19 cellular contexts compared by ENCODE assay signal in the genomic region with DNA sequence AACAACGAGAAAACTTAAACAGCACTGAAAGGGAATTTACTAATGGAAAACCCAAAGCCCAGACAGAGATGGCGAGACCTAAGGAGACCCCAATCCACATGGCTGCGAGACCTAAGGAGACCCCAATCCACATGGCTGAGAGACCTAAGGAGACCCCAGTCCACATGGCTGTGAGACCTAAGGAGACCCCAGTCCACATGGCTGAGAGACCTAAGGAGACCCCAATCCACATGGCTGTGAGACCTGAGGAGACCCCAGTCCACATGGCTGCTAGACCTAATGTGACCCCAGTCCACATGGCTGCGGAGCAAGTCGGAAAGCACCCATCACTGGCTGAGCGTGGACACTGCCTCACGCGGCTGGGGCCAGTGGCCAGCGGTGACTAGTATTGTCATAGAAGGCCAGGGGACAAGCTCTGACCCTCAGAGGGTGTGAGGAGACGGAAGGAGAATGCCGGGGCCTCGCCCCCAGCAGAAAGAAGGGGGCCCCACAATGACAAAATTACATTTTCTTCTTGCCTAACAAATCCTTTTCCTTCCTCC.
DNase-seq lines count a peak whose midpoint lies in the region; FAIRE-seq and TF ChIP-seq lines count a peak whose summit lies in the region.
"Had no signal": no experiment of that assay in that cellular context is flagged by ENCODE, and none has a peak within 500 bp of the region (broad histone marks: within the 10 kb centered on the region; RNA-seq: fewer than 3 reads in every experiment).

No MANE protein-coding gene starts in this region.

- H4K20me1 ChIP-seq in BLaER1 (no peaks in the 10 kb centered on the region), OCI-LY1 (ENCODE audit: insufficient read depth, low read length) (no peaks in the 10 kb centered on the region), H1 (replicated peaks in 1 of 2; ENCODE audit: control insufficient read depth in 1 of 2, insufficient read depth in 2 of 2, low read length in 2 of 2) (peaks cover 0 to 2% of the 10 kb centered on the region in 2 experiments), neural progenitor cell (ENCODE audit: low read depth) (no peaks in the 10 kb centered on the region)

- no peak for FAIRE-seq in H1 (lab: Jason Lieb, UNC)
- FAIRE-seq: A204.1, D721Med, RCC 7860 had no signal

- H4K8ac ChIP-seq in H1 (ENCODE audit: extremely low read depth, insufficient read depth, low read length): no peak overlapping the region; the same call in 1 of the 2 replicates

- no peak overlapping the region for H2AFZ ChIP-seq in OCI-LY1 (ENCODE audit: low read length)
- H2AFZ ChIP-seq in H1 (ENCODE audit: low read length): no peak overlapping the region
- H2AFZ ChIP-seq in neural progenitor cell (replicated peaks): peak overlapping the region; percentile 8

- no peak overlapping the region for H4K91ac ChIP-seq in H1 (replicated peaks; ENCODE audit: insufficient read length, low read length)

- H3K4me1 ChIP-seq in BLaER1 (peaks cover 32% of the 10 kb centered on the region), OCI-LY1 (ENCODE audit: insufficient read depth, low read length, severe bottlenecking) (peaks cover 35% of the 10 kb centered on the region), H1 (replicated peaks in 1 of 4; ENCODE audit: control insufficient read depth in 3 of 4, insufficient read depth in 4 of 4, low read length in 3 of 4) (no peaks in the 10 kb centered on the region; a peak in 3 of 7 replicates), neural progenitor cell (peaks cover 11% of the 10 kb centered on the region)

- peak overlapping the region; percentile 87 for H3K27ac ChIP-seq in BLaER1
- peak overlapping the region; percentile 90 for H3K27ac ChIP-seq in OCI-LY1 (ENCODE audit: low read depth, low read length, poor library complexity, severe bottlenecking)
- H3K27ac ChIP-seq in H1 (ENCODE audit: low read depth, low read length): no peak overlapping the region
- H3K27ac ChIP-seq in neural progenitor cell: no peak overlapping the region

- H3K79me2 ChIP-seq in OCI-LY1 (ENCODE audit: insufficient read depth, low read length): no peaks in the 10 kb centered on the region
- H3K79me2 ChIP-seq in H1 (ENCODE audit: control insufficient read depth in 1 of 2, insufficient read depth in 2 of 2, low read length in 2 of 2): no peaks in the 10 kb centered on the region
- no peaks in the 10 kb centered on the region for H3K79me2 ChIP-seq in neural progenitor cell (ENCODE audit: low read depth)

- no peak for TF ChIP-seq EP300 in H1 (IDR thresholded peaks at IDR 0.05; ENCODE audit: borderline replicate concordance in 1 of 2, low read depth in 2 of 2, low read length in 2 of 2)

- no peak overlapping the region for H3K18ac ChIP-seq in H1 (ENCODE audit: extremely low read depth, low read length)

- no peak overlapping the region for H3K4ac ChIP-seq in H1 (replicated peaks; ENCODE audit: insufficient read length, low read depth, low read length)

- H3F3A ChIP-seq in OCI-LY1 (ENCODE audit: insufficient read depth, low read length): no peaks in the 10 kb centered on the region
- H3F3A ChIP-seq in neural progenitor cell (ENCODE audit: low read depth): no peaks in the 10 kb centered on the region

- H3K23me2 ChIP-seq in H1 (ENCODE audit: low read depth, low read length): no peaks in the 10 kb centered on the region

- no peak for TF ChIP-seq RAD21 in H1 (IDR thresholded peaks at IDR 0.05 in 1 of 2, conservative IDR thresholded peaks at IDR 0.05 in 1 of 2; ENCODE audit: low read depth in 2 of 2, low read length in 2 of 2)

- no peak overlapping the region for H2BK20ac ChIP-seq in H1 (ENCODE audit: low read length)

- H3K4me3 ChIP-seq in BLaER1: 0 out of 2 replicates have a peak overlapping the region, but pooled peaks have one; percentile 31
- no peak overlapping the region for H3K4me3 ChIP-seq in OCI-LY1 (ENCODE audit: low read depth, low read length, poor library complexity, severe bottlenecking)
- no peak overlapping the region for H3K4me3 ChIP-seq in H1 (ENCODE audit: extremely low read depth in 1 of 4, insufficient read depth in 2 of 4, low read depth in 3 of 4, low read length in 4 of 4)
- no peak overlapping the region for H3K4me3 ChIP-seq in neural progenitor cell

- H3K9ac ChIP-seq in BLaER1 (peak overlapping the region; percentile 60; the same call in 1 of the 2 replicates), OCI-LY1 (ENCODE audit: low read length) (no peak overlapping the region; the same call in 1 of the 2 replicates), H1 (replicated peaks in 1 of 4; ENCODE audit: extremely low read depth in 1 of 4, low read depth in 3 of 4, low read length in 3 of 4) (no peak overlapping the region), neural progenitor cell (no peak overlapping the region)

- WGBS in H1 (ENCODE audit: extremely low coverage in 1 of 2, insufficient coverage in 1 of 2, insufficient read length in 1 of 2, insufficient replicate concordance in 2 of 2, low coverage in 1 of 2, low lambda C conversion rate in 2 of 2, missing lambda C conversion rate in 1 of 2), 2 experiments: 94% methylated on average over 12 of the region's 12 CpGs; no CpG with 5 or more reads in 1 of the 2 experiments

- H3K14ac ChIP-seq in H1 (ENCODE audit: insufficient read length): no peak overlapping the region

- H3K27ac Mint-ChIP-seq in neural progenitor cell: peak overlapping the region; percentile 93
- H3K27ac Mint-ChIP-seq: CD8-positive, alpha-beta memory T cell; H9 had no signal

- CTCF ChIA-PET in H1 (lab: Charles Lee; ENCODE audit: partially characterized antibody): interaction anchor here (0.7 to 7.4 kb wide), 8 partner anchors 9 to 1562 kb away, joined by 3 to 48 read pairs (median 4); no protein-coding TSS in a partner anchor

- no peak for TF ChIP-seq POLR2A in H1 (IDR thresholded peaks at IDR 0.05; ENCODE audit: control extremely low read depth in 1 of 2, low read depth in 2 of 2, low read length in 2 of 2)

- no peak overlapping the region for H4K5ac ChIP-seq in H1 (ENCODE audit: insufficient read length, low read depth, low read length)

- H3K36me3 Mint-ChIP-seq in neural progenitor cell: no peaks in the 10 kb centered on the region
- H3K36me3 Mint-ChIP-seq: CD8-positive, alpha-beta memory T cell had no signal

- no peak overlapping the region for H2BK120ac ChIP-seq in H1 (replicated peaks; ENCODE audit: low read depth, low read length)

- H3K27me3 Mint-ChIP-seq in neural progenitor cell (ENCODE audit: insufficient read depth, low read depth): peaks cover 6% of the 10 kb centered on the region

- H3K36me3 ChIP-seq in BLaER1 (no peaks in the 10 kb centered on the region), OCI-LY1 (ENCODE audit: insufficient read depth, low read length) (no peaks in the 10 kb centered on the region), H1 (ENCODE audit: control insufficient read depth in 2 of 4, insufficient read depth in 4 of 4, low read length in 3 of 4) (no peaks in the 10 kb centered on the region), neural progenitor cell (no peaks in the 10 kb centered on the region)

- H3K9me2 ChIP-seq in OCI-LY1 (ENCODE audit: low read depth, low read length): no peaks in the 10 kb centered on the region

- no peak overlapping the region for H2BK12ac ChIP-seq in H1 (ENCODE audit: low read depth, low read length)

- H3K23ac ChIP-seq in H1 (ENCODE audit: insufficient read length): no peak overlapping the region

- peak overlapping the region; percentile 81 for H3K4me2 ChIP-seq in BLaER1
- H3K4me2 ChIP-seq in OCI-LY1 (ENCODE audit: low read length): peak overlapping the region; percentile 70; the same call in 1 of the 2 replicates
- no peak overlapping the region for H3K4me2 ChIP-seq in H1 (ENCODE audit: insufficient read depth in 1 of 2, low read depth in 2 of 2, low read length in 2 of 2)
- peak overlapping the region; percentile 24 for H3K4me2 ChIP-seq in neural progenitor cell

- H3K9me3 Mint-ChIP-seq in neural progenitor cell: peaks cover 21% of the 10 kb centered on the region

- DNase-seq in H1 (ENCODE audit: low read depth in 1 of 2, low spot score in 2 of 2) (no peak), neural progenitor cell (ENCODE audit: low spot score) (no peak), NCI-H128 (lab: John Stamatoyannopoulos, UW; ENCODE audit: unreplicated experiment) (no peak), GM19240 (ENCODE audit: insufficient read length, low spot score) (no peak), GF-D8 (lab: John Stamatoyannopoulos, UW) (no peak), NCI-H2171 treated with DMSO at 0.1 percent for 48 hours (lab: John Stamatoyannopoulos, UW) (no peak)
- DNase-seq: C1 segment of cervical spinal cord; CD8-positive, alpha-beta memory T cell; H9; Karpas-422; NCI-H1436; NCI-H1930; NCI-H446; NCI-H526 treated with DMSO at 0.1 percent for 48 hours had no signal

- H3K27me3 ChIP-seq in BLaER1 (no peaks in the 10 kb centered on the region), OCI-LY1 (ENCODE audit: insufficient read depth, low read length) (no peaks in the 10 kb centered on the region), H1 (replicated peaks in 1 of 4; ENCODE audit: control insufficient read depth in 3 of 4, extremely low read depth in 1 of 4, insufficient read depth in 3 of 4, low read length in 3 of 4) (no peaks in the 10 kb centered on the region), neural progenitor cell (no peaks in the 10 kb centered on the region)

- H2BK5ac ChIP-seq in H1 (ENCODE audit: low read depth, low read length): no peak overlapping the region

- peaks cover 26% of the 10 kb centered on the region for H3K4me1 Mint-ChIP-seq in neural progenitor cell
- H3K4me1 Mint-ChIP-seq: CD8-positive, alpha-beta memory T cell had no signal

- H3K9me3 ChIP-seq in BLaER1: peaks cover 9% of the 10 kb centered on the region; the same call in 1 of the 2 replicates
- H3K9me3 ChIP-seq in OCI-LY1 (ENCODE audit: low read length): peaks cover 4% of the 10 kb centered on the region; the same call in 1 of the 2 replicates
- 0 out of 4 replicates have a peak, but pooled peaks cover 0 to 7% of the 10 kb centered on the region in 2 experiments for H3K9me3 ChIP-seq in H1 (ENCODE audit: insufficient read depth in 2 of 2, low read depth in 1 of 2, low read length in 1 of 2)
- peaks cover 4% of the 10 kb centered on the region for H3K9me3 ChIP-seq in neural progenitor cell (ENCODE audit: low read depth)

- POLR2A ChIA-PET in H1 (lab: Charles Lee; ENCODE audit: partially characterized antibody): interaction anchor here (1.0 kb wide), 1 partner anchor 32 kb away, joined by 3 read pairs; no protein-coding TSS in a partner anchor

- H2BK15ac ChIP-seq in H1 (ENCODE audit: low read length): no peak overlapping the region

- no peaks in the 10 kb centered on the region for H3K79me1 ChIP-seq in H1 (ENCODE audit: low read depth, low read length)

- TF ChIP-seq CTCF in OCI-LY1 (IDR thresholded peaks at IDR 0.05; ENCODE audit: low read length): no peak
- no peak for TF ChIP-seq CTCF in H1 (IDR thresholded peaks at IDR 0.05; ENCODE audit: control extremely low read depth in 1 of 3, insufficient read depth in 1 of 3, low read depth in 1 of 3, low read length in 3 of 3)
- no peak for TF ChIP-seq CTCF in neural progenitor cell (IDR thresholded peaks at IDR 0.05)

- no peak overlapping the region for H3K56ac ChIP-seq in H1 (replicated peaks; ENCODE audit: insufficient read length, low read depth, low read length)

- H2AK5ac ChIP-seq in H1 (ENCODE audit: low read depth, low read length): peak overlapping the region; percentile 78; the same call in 1 of the 2 replicates

- H3K4me3 Mint-ChIP-seq in neural progenitor cell: peak overlapping the region; percentile 17
- H3K4me3 Mint-ChIP-seq: CD8-positive, alpha-beta memory T cell; H9 had no signal

TF ChIP-seq in H1, 55 proteins besides CTCF, POLR2A, EP300 and RAD21 (continues in another document):
- no peak for TF ChIP-seq BRCA1 (IDR thresholded peaks at IDR 0.05; ENCODE audit: low read depth, low read length)

Comparison
In these comparisons a context has a peak if more than half of its experiments do, and no peak if none do; other contexts are left out.
1. H3K27ac ChIP-seq: peak in BLaER1 (single experiment) and OCI-LY1 (single experiment); none in H1 (single experiment) and neural progenitor cell (single experiment).
2. H3K4me2 ChIP-seq: peak in BLaER1 (single experiment), OCI-LY1 (single experiment) and neural progenitor cell (single experiment); none in H1 (0 of 2).